ENCODE assay signal across 10 cellular contexts in the genomic region with DNA sequence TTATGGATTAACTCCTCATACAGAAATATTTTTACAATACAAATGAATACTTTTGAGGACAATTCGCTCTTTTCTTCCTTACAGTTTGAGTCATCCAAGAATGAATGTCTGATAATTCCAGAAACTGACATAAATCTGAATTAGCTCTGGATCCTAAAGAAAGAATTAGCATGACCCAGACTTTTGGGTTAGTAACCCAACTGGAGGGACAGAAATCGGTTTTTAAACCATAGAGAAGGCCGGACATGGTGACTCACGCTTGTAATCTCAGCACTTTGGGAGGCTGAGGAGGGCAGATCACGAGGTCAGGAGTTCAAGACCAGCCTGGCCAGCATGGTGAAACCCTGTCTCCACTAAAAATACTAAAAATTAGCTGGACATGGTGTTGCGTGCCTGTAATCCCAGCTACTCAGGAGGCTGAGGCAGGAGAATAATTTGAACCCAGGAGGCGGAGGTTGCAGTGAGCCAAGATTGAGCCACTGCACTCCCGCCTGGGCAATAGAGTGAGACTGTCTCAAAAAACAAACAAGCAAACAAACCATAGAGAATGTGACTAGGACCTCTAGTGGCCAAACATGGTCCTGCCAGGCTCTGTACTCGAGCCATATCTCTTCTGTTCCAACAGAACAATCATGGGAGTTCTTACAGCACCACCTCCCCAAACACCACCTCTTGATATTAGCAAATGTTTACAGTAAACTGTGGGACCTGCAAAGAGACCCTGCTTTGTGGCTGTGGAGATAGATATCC. TPM values are rescaled to one million over a fixed set of nuclear protein-coding genes. Genes with fewer than 3 reads are reported as not detected.
DNase-seq lines count a peak whose midpoint lies in the region; ATAC-seq, FAIRE-seq and TF ChIP-seq lines count a peak whose summit lies in the region.
"Had no signal": no experiment of that assay in that cellular context is flagged by ENCODE, and none has a peak within 500 bp of the region (broad histone marks: within the 10 kb centered on the region; RNA-seq: fewer than 3 reads in every experiment).

No MANE protein-coding gene starts in this region.

- H3K27ac ChIP-seq in heart right ventricle (peak overlapping the region in 2 of 10 donors; percentile 2 to 56), right cardiac atrium (ENCODE audit: low read length) (no peak overlapping the region), Karpas-422 (ENCODE audit: low read length) (no peak overlapping the region), endothelial cell of umbilical vein (ENCODE audit: insufficient read depth, low read depth, low read length) (no peak overlapping the region), vagina (peak overlapping the region; percentile 62), coronary artery (peak overlapping the region in 1 of 2 donors; percentile 26)
- H3K27ac ChIP-seq: neutrophil had no signal

- H3K9me1 ChIP-seq in endothelial cell of umbilical vein (replicated peaks; ENCODE audit: control insufficient read depth, extremely low read depth, insufficient read depth, low read length): no peaks in the 10 kb centered on the region

- H3K9me2 ChIP-seq in Karpas-422 (replicated peaks; ENCODE audit: insufficient read depth, low read length): no peaks in the 10 kb centered on the region

- H3K4me3 ChIP-seq in heart right ventricle (no peak overlapping the region), right cardiac atrium (ENCODE audit: low read length) (no peak overlapping the region), Karpas-422 (ENCODE audit: low read length) (no peak overlapping the region), endothelial cell of umbilical vein (replicated peaks in 1 of 3; ENCODE audit: insufficient read depth in 1 of 3, low read depth in 1 of 3, low read length in 3 of 3) (no peak overlapping the region), vagina (no peak overlapping the region), coronary artery (no peak overlapping the region)

- intact Hi-C loops in heart right ventricle (cut with DNase I): loop anchor here in 7 of 10 donors (5.0 to 10.0 kb wide), 6 partner anchors 42 to 95 kb away; a partner anchor contains a TSS
- intact Hi-C loops in right cardiac atrium (cut with DNase I): loop anchor here in 1 of 4 donors (5.0 kb wide), 1 partner anchor 42 kb away; a partner anchor contains a TSS
- intact Hi-C loops in endothelial cell of umbilical vein (cut with micrococcal nuclease): no loop called here
- intact Hi-C loops in vagina (cut with DNase I): loop anchor here (10.0 kb wide), 1 partner anchor 65 kb away; no protein-coding TSS in a partner anchor

- H3K27me3 ChIP-seq in heart right ventricle (no peaks in the 10 kb centered on the region), right cardiac atrium (ENCODE audit: control insufficient read depth, insufficient read depth) (no peaks in the 10 kb centered on the region), Karpas-422 (ENCODE audit: low read length) (no peaks in the 10 kb centered on the region), endothelial cell of umbilical vein (ENCODE audit: control insufficient read depth in 2 of 2, insufficient read depth in 2 of 2, low read length in 2 of 2) (no peaks in the 10 kb centered on the region), vagina (no peaks in the 10 kb centered on the region)
- H3K27me3 ChIP-seq: neutrophil had no signal

- CTCF ChIA-PET in endothelial cell of umbilical vein (lab: Charles Lee): interaction anchor here (1.6 kb wide), 1 partner anchor 95 kb away, joined by 6 read pairs; no protein-coding TSS in a partner anchor

- no peak for TF ChIP-seq POLR2A in endothelial cell of umbilical vein (IDR thresholded peaks at IDR 0.05; ENCODE audit: low read depth, low read length)
- no peak for TF ChIP-seq POLR2A in vagina (IDR thresholded peaks at IDR 0.05)

- POLR2A ChIA-PET in endothelial cell of umbilical vein (lab: Charles Lee): no interaction called here

- H3K4me2 ChIP-seq in Karpas-422 (ENCODE audit: low read depth, low read length, poor library complexity, severe bottlenecking) (no peak overlapping the region), endothelial cell of umbilical vein (ENCODE audit: insufficient read depth, low read length) (no peak overlapping the region)

- WGBS in heart right ventricle, 2 donors: 92 to 94% methylated on average over 9 of the region's 9 CpGs
- WGBS in right cardiac atrium: 91% methylated on average over 9 of the region's 9 CpGs

- H3K36me3 ChIP-seq in heart right ventricle (peaks cover 0 to 14% (median 0%) of the 10 kb centered on the region in 9 donors), Karpas-422 (ENCODE audit: insufficient read depth, low read length) (no peaks in the 10 kb centered on the region), endothelial cell of umbilical vein (ENCODE audit: control insufficient read depth in 2 of 2, extremely low read depth in 1 of 2, insufficient read depth in 2 of 2, low read length in 2 of 2) (no peaks in the 10 kb centered on the region), vagina (no peaks in the 10 kb centered on the region)
- H3K36me3 ChIP-seq: neutrophil had no signal

- dilution Hi-C loops in endothelial cell of umbilical vein (cut with MboI; ENCODE audit: extremely low pct_ligation_motif_present, low sequenced_read_pairs): no loop called here

- H3K9ac ChIP-seq in Karpas-422 (ENCODE audit: low read length): no peak overlapping the region
- no peak overlapping the region for H3K9ac ChIP-seq in endothelial cell of umbilical vein (replicated peaks; ENCODE audit: extremely low read depth, insufficient read depth, low read length)

- H4K20me1 ChIP-seq in Karpas-422 (ENCODE audit: insufficient read depth, low read depth, low read length): no peaks in the 10 kb centered on the region
- no peaks in the 10 kb centered on the region for H4K20me1 ChIP-seq in endothelial cell of umbilical vein (replicated peaks; ENCODE audit: control insufficient read depth, extremely low read depth, insufficient read depth, low read length)

- H3K79me2 ChIP-seq in Karpas-422 (ENCODE audit: low read length) (no peaks in the 10 kb centered on the region), endothelial cell of umbilical vein (ENCODE audit: control insufficient read depth, insufficient read depth, low read length) (no peaks in the 10 kb centered on the region)

- no peak for DNase-seq in heart right ventricle
- no peak for DNase-seq in right cardiac atrium
- DNase-seq in Karpas-422: peak; percentile 48
- no peak for DNase-seq in endothelial cell of umbilical vein (ENCODE audit: low read depth, low spot score)
- DNase-seq in vagina (ENCODE audit: extremely low spot score in 2 of 2): no peak
- DNase-seq in coronary artery (ENCODE audit: low spot score): no peak
- no peak for DNase-seq in NCI-H524 treated with DMSO at 0.1 percent for 48 hours (lab: John Stamatoyannopoulos, UW)

- no peak for FAIRE-seq in endothelial cell of umbilical vein (lab: Jason Lieb, UNC)
- FAIRE-seq: G401.6 had no signal

- TF ChIP-seq CTCF in heart right ventricle (IDR thresholded peaks at IDR 0.05) (peak; percentile 15 to 48 (median 30)), endothelial cell of umbilical vein (IDR thresholded peaks at IDR 0.05; ENCODE audit: extremely low read depth in 1 of 2, insufficient read depth in 1 of 2, low read depth in 1 of 2, low read length in 2 of 2) (peak; percentile 35 to 50), vagina (IDR thresholded peaks at IDR 0.05) (no peak), coronary artery (IDR thresholded peaks at IDR 0.05) (no peak)

- no peak for ATAC-seq in heart right ventricle
- no peak for ATAC-seq in right cardiac atrium
- no peak for ATAC-seq in GM19467 (IDR thresholded peaks at IDR 0.05; ENCODE audit: unreplicated experiment)

- no TSS peak for BruUV-seq in endothelial cell of umbilical vein (replicated peaks; lab: Mats Ljungman, UMichigan)

- H3K4me1 ChIP-seq in heart right ventricle: peaks cover 0 to 25% (median 14%) of the 10 kb centered on the region in 9 donors
- no peaks in the 10 kb centered on the region for H3K4me1 ChIP-seq in right cardiac atrium (ENCODE audit: control insufficient read depth, insufficient read depth, low read length)
- no peaks in the 10 kb centered on the region for H3K4me1 ChIP-seq in Karpas-422 (ENCODE audit: low read length)
- peaks cover 9% of the 10 kb centered on the region for H3K4me1 ChIP-seq in endothelial cell of umbilical vein (ENCODE audit: control insufficient read depth, extremely low read depth, insufficient read depth, low read length)
- peaks cover 40% of the 10 kb centered on the region for H3K4me1 ChIP-seq in vagina

- no peak overlapping the region for H2AFZ ChIP-seq in Karpas-422 (ENCODE audit: low read length)
- no peak overlapping the region for H2AFZ ChIP-seq in endothelial cell of umbilical vein (ENCODE audit: low read depth, low read length)

- H3K9me3 ChIP-seq in heart right ventricle: no peaks in the 10 kb centered on the region
- no peaks in the 10 kb centered on the region for H3K9me3 ChIP-seq in right cardiac atrium (ENCODE audit: control insufficient read depth, low read length)
- H3K9me3 ChIP-seq in Karpas-422 (ENCODE audit: low read length): no peaks in the 10 kb centered on the region
- H3K9me3 ChIP-seq in endothelial cell of umbilical vein (replicated peaks; ENCODE audit: control insufficient read depth, insufficient read depth, low read length): no peaks in the 10 kb centered on the region
- H3K9me3 ChIP-seq in vagina: no peaks in the 10 kb centered on the region
- H3K9me3 ChIP-seq: neutrophil had no signal

TF ChIP-seq in endothelial cell of umbilical vein, 7 proteins besides CTCF, POLR2A, EP300 and RAD21 (continues in another document):
- no peak for TF ChIP-seq MYC (IDR thresholded peaks at IDR 0.05; ENCODE audit: low read depth, low read length)
- no peak for TF ChIP-seq JUN (IDR thresholded peaks at IDR 0.05; ENCODE audit: borderline replicate concordance, insufficient read depth, insufficient read length, low read depth)
- TF ChIP-seq GATA2 (IDR thresholded peaks at IDR 0.05; ENCODE audit: insufficient read depth, insufficient read length, low read depth, low read length): no peak
- TF ChIP-seq POLR2AphosphoS5 (IDR thresholded peaks at IDR 0.05; ENCODE audit: insufficient read depth, low read depth, low read length): no peak
- TF ChIP-seq EZH2 (IDR thresholded peaks at IDR 0.05; ENCODE audit: borderline replicate concordance, low read depth, low read length, severe bottlenecking): no peak

RNA-seq across cellular contexts. Expression of a gene that starts 44.8 kb away (rescaled TPM):
- 1 to 10 TPM; 1.2 to 4.6 (median 2.2) TPM for total RNA-seq in heart right ventricle
- polyA plus RNA-seq in heart right ventricle: 1 to 10 TPM; 1.8 to 3.1 TPM
- 1 to 10 TPM; 2.1 to 3.4 (median 2.5) TPM for total RNA-seq in right cardiac atrium
- polyA plus RNA-seq in right cardiac atrium: 3.0 TPM
- not detected in 2 replicates for total RNA-seq in Karpas-422 (2014; rRNA removed; shearing (Covaris generic); ENCODE audit: low replicate concordance)
- total RNA-seq in endothelial cell of umbilical vein: 1.3 and 3.3 TPM in 2 replicates
- 1.4 and 1.5 TPM in 2 replicates for polyA plus RNA-seq in endothelial cell of umbilical vein
- polyA plus RNA-seq in endothelial cell of umbilical vein (2011; cell fraction: cytosol; rRNA removed): 1.2 and 1.3 TPM in 2 replicates
- polyA plus RNA-seq in endothelial cell of umbilical vein (2011; cell fraction: nucleus; rRNA removed): 3.0 TPM in 2 replicates
- 1.4 and 1.8 TPM in 2 replicates for polyA plus RNA-seq in endothelial cell of umbilical vein (2012)
- polyA minus RNA-seq in endothelial cell of umbilical vein: 2.4 and 3.0 TPM in 2 replicates
- polyA minus RNA-seq in endothelial cell of umbilical vein (2011; cell fraction: cytosol; rRNA and poly(A)+ RNA removed): 3.5 TPM
- polyA minus RNA-seq in endothelial cell of umbilical vein (2011; cell fraction: nucleus; rRNA and poly(A)+ RNA removed): 4.7 and 5.1 TPM in 2 replicates
- total RNA-seq in vagina: 14.5 TPM

Comparison
In these comparisons a context has a peak if more than half of its experiments do, and no peak if none do; other contexts are left out.
1. CTCF ChIP-seq: peak in heart right ventricle (9 of 9) and endothelial cell of umbilical vein (2 of 2); none in vagina (0 of 3) and coronary artery (single experiment).